In the genomic region with DNA sequence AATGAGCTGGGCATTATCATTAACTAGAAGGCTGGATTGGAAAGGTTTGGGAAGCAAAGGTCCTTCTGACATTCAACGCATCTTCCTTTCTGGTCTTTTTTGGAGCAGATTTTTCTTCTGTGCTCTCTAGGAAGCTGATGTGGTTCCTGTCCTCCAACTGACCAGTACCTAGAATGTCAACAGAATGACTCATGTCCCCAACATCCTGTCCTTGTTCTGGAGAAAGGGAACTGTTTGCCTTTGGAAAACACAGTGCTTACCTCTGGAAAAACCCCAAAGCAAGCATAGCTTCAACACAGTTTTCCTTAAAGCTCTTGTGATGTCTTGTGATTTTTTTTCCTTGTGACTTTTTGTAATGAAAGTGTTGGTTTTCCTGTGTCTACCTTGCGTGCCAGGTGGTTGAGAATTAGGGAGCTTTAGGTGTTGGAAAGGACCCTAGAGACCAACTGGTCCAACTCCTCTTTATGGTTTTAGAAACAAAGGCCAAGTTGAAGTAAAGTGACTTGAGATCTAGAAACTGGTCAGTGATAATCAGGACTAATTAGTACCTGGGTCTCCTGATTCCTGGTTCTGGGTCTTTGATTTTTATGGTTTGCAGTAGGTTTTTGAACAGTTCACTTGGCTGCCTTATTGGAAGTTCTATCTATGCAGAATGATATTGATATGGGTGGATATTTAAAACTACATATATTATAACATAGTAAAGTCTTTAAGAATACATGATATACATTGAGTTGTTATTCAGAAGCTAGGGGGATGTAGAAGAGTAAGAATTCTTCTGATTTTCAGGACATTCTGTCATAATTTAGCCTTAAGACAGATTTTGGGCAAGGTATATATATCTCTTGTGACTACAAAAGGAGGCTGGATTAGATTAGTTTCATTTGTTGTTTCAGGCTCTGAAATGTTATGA, we compare ENCODE assay signal across 8 cellular contexts.
DNase-seq lines count a peak whose midpoint lies in the region; ATAC-seq and TF ChIP-seq lines count a peak whose summit lies in the region.

No MANE protein-coding gene starts in this region.

- TF ChIP-seq EP300 in ovary (IDR thresholded peaks at IDR 0.05): no peak

- peaks cover 4% of the 10 kb centered on the region for H3K4me1 ChIP-seq in colonic mucosa
- H3K4me1 ChIP-seq in prostate gland (replicated peaks): peaks cover 3% of the 10 kb centered on the region
- H3K4me1 ChIP-seq in ovary (ENCODE audit: insufficient read depth): peaks cover 16% of the 10 kb centered on the region

- TF ChIP-seq POLR2A in prostate gland (IDR thresholded peaks at IDR 0.05) (no peak), ovary (IDR thresholded peaks at IDR 0.05) (no peak)

- no peaks in the 10 kb centered on the region for H3K27me3 ChIP-seq in colonic mucosa
- H3K27me3 ChIP-seq in prostate gland (replicated peaks; ENCODE audit: insufficient read depth): no peaks in the 10 kb centered on the region
- H3K27me3 ChIP-seq in ovary: no peaks in the 10 kb centered on the region

- H3K9me3 ChIP-seq in colonic mucosa: no peaks in the 10 kb centered on the region
- no peaks in the 10 kb centered on the region for H3K9me3 ChIP-seq in prostate gland
- no peaks in the 10 kb centered on the region for H3K9me3 ChIP-seq in ovary

- CTCF ChIA-PET in RWPE1 (lab: Yijun Ruan, JAX): interaction anchor here (0.5 to 0.6 kb wide), 2 partner anchors 168 to 240 kb away, joined by 3 to 4 read pairs; no protein-coding TSS in a partner anchor

- intact Hi-C loops in colonic mucosa (cut with DNase I) (no loop called here), prostate gland (cut with DNase I) (loop anchor here (10.0 kb wide), 1 partner anchor 219 kb away; no protein-coding TSS in a partner anchor), ovary (cut with DNase I) (no loop called here)

- WGBS in prostate gland: 75% methylated on average over 2 of the region's 2 CpGs
- 89 to 94% (median 90%) methylated on average over 2 of the region's 2 CpGs for WGBS in ovary, 3 donors

- H3K36me3 ChIP-seq in colonic mucosa (no peaks in the 10 kb centered on the region), prostate gland (no peaks in the 10 kb centered on the region), ovary (no peaks in the 10 kb centered on the region)

- H3K27ac ChIP-seq in colonic mucosa: peak overlapping the region; percentile 43
- H3K27ac ChIP-seq in prostate gland: peak overlapping the region in 1 of 2 donors; percentile 63
- H3K27ac ChIP-seq in ovary: no peak overlapping the region
- H3K27ac ChIP-seq in RWPE1: no peak overlapping the region

- ATAC-seq in GM18502 (IDR thresholded peaks at IDR 0.05; ENCODE audit: poor library complexity, unreplicated experiment) (peak; percentile 19), HG03378 (IDR thresholded peaks at IDR 0.05; ENCODE audit: unreplicated experiment) (peak; percentile 7)

- no peak overlapping the region for H3K4me3 ChIP-seq in colonic mucosa
- H3K4me3 ChIP-seq in prostate gland: no peak overlapping the region
- H3K4me3 ChIP-seq in ovary: no peak overlapping the region

- POLR2A ChIA-PET in RWPE1 (lab: Yijun Ruan, JAX; ENCODE audit: low non-redundant PET): interaction anchor here (0.6 kb wide), 1 partner anchor 14 kb away, joined by 4 read pairs; no protein-coding TSS in a partner anchor

- H3K9ac ChIP-seq in colonic mucosa (ENCODE audit: low read depth in 2 of 2, low read length in 2 of 2): no peak overlapping the region

- TF ChIP-seq CTCF in colonic mucosa (IDR thresholded peaks at IDR 0.05) (no peak), prostate gland (IDR thresholded peaks at IDR 0.05) (no peak), ovary (IDR thresholded peaks at IDR 0.05) (no peak), RWPE1 (conservative IDR thresholded peaks at IDR 0.05; ENCODE audit: low read depth) (no peak)

- DNase-seq in colonic mucosa (peak; percentile 23), prostate gland (ENCODE audit: low spot score) (peak; percentile 47), ovary (no peak), Kasumi-1 (lab: John Stamatoyannopoulos, UW) (no peak), RWPE1 (ENCODE audit: low spot score) (no peak), NCI-H1092 treated with DMSO at 0.1 percent for 48 hours (lab: John Stamatoyannopoulos, UW) (no peak)

Comparison
In these comparisons a context has a peak if more than half of its experiments do, and no peak if none do; other contexts are left out.
1. DNase-seq: peak in colonic mucosa (single experiment) and prostate gland (single experiment); none in ovary (0 of 5), Kasumi-1 (0 of 2), RWPE1 (single experiment) and NCI-H1092 treated with DMSO at 0.1 percent for 48 hours (single experiment).